Comparison of ENCODE assay signal across 29 cellular contexts in the genomic region with DNA sequence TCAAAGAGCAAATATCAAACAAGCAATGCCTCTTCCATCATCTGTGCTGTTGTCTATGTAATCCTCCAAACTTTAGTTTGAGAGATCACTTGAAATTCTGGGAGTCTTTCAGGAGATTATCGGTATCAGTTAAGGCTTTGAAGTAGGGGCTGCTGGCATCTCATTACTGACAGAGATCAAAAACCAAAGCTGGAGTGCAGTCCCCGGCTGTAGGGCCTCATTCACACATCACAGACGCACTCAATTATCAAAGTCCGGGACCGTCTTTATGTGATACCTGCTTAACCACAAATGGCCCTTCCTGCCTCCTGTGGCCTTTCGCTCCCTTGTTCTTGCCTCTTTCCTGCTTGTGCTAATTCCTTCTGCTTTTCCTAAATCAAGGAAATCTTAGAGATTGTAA.
"Had no signal": no experiment of that assay in that cellular context is flagged by ENCODE, and none has a peak within 500 bp of the region (broad histone marks: within the 10 kb centered on the region; RNA-seq: fewer than 3 reads in every experiment).

No MANE protein-coding gene starts in this region.

- H3K27ac Mint-ChIP-seq: activated CD4-positive, alpha-beta T cell treated with anti-CD3 and anti-CD28 coated beads for 36 hours; activated CD8-positive, alpha-beta memory T cell treated with anti-CD3 and anti-CD28 coated beads, Interleukin-2, amount 10 ng/mL, durations not matched to agents 7 days and 5 days; activated CD8-positive, alpha-beta T cell treated with anti-CD3 and anti-CD28 coated beads, Interleukin-2, amount 10 ng/mL, durations not matched to agents 7 days and 5 days; activated naive CD4-positive, alpha-beta T cell treated with anti-CD3 and anti-CD28 coated beads, Interleukin-2, amount 50 U/mL, for 24 hours; activated naive CD8-positive, alpha-beta T cell treated with anti-CD3 and anti-CD28 coated beads, Interleukin-2, amount 50 U/mL, for 24 hours; activated T-helper 2 cell treated with anti-CD3 and anti-CD28 coated beads, Interferon-gamma antibody, Interleukin-2, Interleukin-4, amounts not matched to agents 10 μg/mL and 5 μg/mL and 100 μg/mL, durations not matched to agents 14 hours and 24 hours and 36 hours; naive thymus-derived CD8-positive, alpha-beta T cell; progenitor cell of endocrine pancreas; stimulated activated effector memory CD8-positive, alpha-beta T cell treated with anti-CD3 and anti-CD28 coated beads, Interleukin-12 subunit alpha, Interleukin-12 subunit beta, amount 100 ng/mL, for 72 hours; stimulated activated naive CD8-positive, alpha-beta T cell treated with anti-CD3 and anti-CD28 coated beads, Interleukin-15, Interleukin-2, amounts not matched to agents 100 ng/mL and 50 ng/mL, for 24 hours; T-cell; T-helper 2 cell treated with Interferon-gamma antibody and Interleukin-4, amounts not matched to agents 5 μg/mL and 100 μg/mL, for 36 hours had no signal

- H3K4me3 Mint-ChIP-seq: activated CD4-positive, alpha-beta T cell treated with anti-CD3 and anti-CD28 coated beads for 36 hours; activated CD8-positive, alpha-beta memory T cell treated with anti-CD3 and anti-CD28 coated beads, Interleukin-2, amount 10 ng/mL, durations not matched to agents 7 days and 5 days; activated CD8-positive, alpha-beta T cell treated with anti-CD3 and anti-CD28 coated beads, Interleukin-2, amount 10 ng/mL, durations not matched to agents 7 days and 5 days; activated naive CD4-positive, alpha-beta T cell treated with anti-CD3 and anti-CD28 coated beads, Interleukin-2, amount 50 U/mL, for 24 hours; activated naive CD8-positive, alpha-beta T cell treated with anti-CD3 and anti-CD28 coated beads, Interleukin-2, amount 50 U/mL, for 24 hours; naive thymus-derived CD8-positive, alpha-beta T cell; stimulated activated effector memory CD8-positive, alpha-beta T cell treated with anti-CD3 and anti-CD28 coated beads, Interleukin-12 subunit alpha, Interleukin-12 subunit beta, amount 100 ng/mL, for 72 hours; stimulated activated naive CD8-positive, alpha-beta T cell treated with anti-CD3 and anti-CD28 coated beads, Interleukin-15, Interleukin-2, amounts not matched to agents 100 ng/mL and 50 ng/mL, for 24 hours; T-cell; T-helper 2 cell treated with Interferon-gamma antibody and Interleukin-4, amounts not matched to agents 5 μg/mL and 100 μg/mL, for 36 hours had no signal

- H3K9me3 ChIP-seq: colonic mucosa, gastrocnemius medialis, neutrophil, ovary, thoracic aorta, upper lobe of left lung, vagina had no signal

- H3K27me3 ChIP-seq: colonic mucosa, gastrocnemius medialis, hepatocyte, ovary, upper lobe of left lung, vagina had no signal

- H3K4me1 Mint-ChIP-seq: activated CD4-positive, alpha-beta T cell treated with anti-CD3 and anti-CD28 coated beads for 36 hours; activated naive CD4-positive, alpha-beta T cell treated with anti-CD3 and anti-CD28 coated beads, Interleukin-2, amount 50 U/mL, for 24 hours; activated naive CD8-positive, alpha-beta T cell treated with anti-CD3 and anti-CD28 coated beads, Interleukin-2, amount 50 U/mL, for 24 hours; stimulated activated effector memory CD8-positive, alpha-beta T cell treated with anti-CD3 and anti-CD28 coated beads, Interleukin-12 subunit alpha, Interleukin-12 subunit beta, amount 100 ng/mL, for 72 hours had no signal

- ATAC-seq: activated CD4-positive, alpha-beta T cell treated with anti-CD3 and anti-CD28 coated beads for 36 hours; activated CD8-positive, alpha-beta memory T cell treated with anti-CD3 and anti-CD28 coated beads, Interleukin-2, amount 10 ng/mL, durations not matched to agents 7 days and 5 days; activated CD8-positive, alpha-beta T cell treated with anti-CD3 and anti-CD28 coated beads, Interleukin-2, amount 10 ng/mL, durations not matched to agents 7 days and 5 days; activated naive CD8-positive, alpha-beta T cell treated with anti-CD3 and anti-CD28 coated beads, Interleukin-2, amount 50 U/mL, for 24 hours; gastrocnemius medialis; left cardiac atrium; left ventricle myocardium superior; naive thymus-derived CD8-positive, alpha-beta T cell; sciatic nerve; stimulated activated effector memory CD8-positive, alpha-beta T cell treated with anti-CD3 and anti-CD28 coated beads, Interleukin-12 subunit alpha, Interleukin-12 subunit beta, amount 100 ng/mL, for 72 hours; T-cell had no signal

- H3K79me2 ChIP-seq: hepatocyte had no signal

- H2AFZ ChIP-seq: hepatocyte had no signal

- H3K4me2 ChIP-seq: hepatocyte had no signal

- DNase-seq: activated CD4-positive, alpha-beta T cell treated with anti-CD3 and anti-CD28 coated beads for 36 hours; activated CD4-positive, CD25-positive, alpha-beta regulatory T cell; activated CD8-positive, alpha-beta memory T cell treated with anti-CD3 and anti-CD28 coated beads, Interleukin-2, amount 10 ng/mL, durations not matched to agents 7 days and 5 days; activated CD8-positive, alpha-beta T cell treated with anti-CD3 and anti-CD28 coated beads, Interleukin-2, amount 10 ng/mL, durations not matched to agents 7 days and 5 days; activated naive CD8-positive, alpha-beta T cell treated with anti-CD3 and anti-CD28 coated beads, Interleukin-2, amount 50 U/mL, for 24 hours; activated T-cell treated with anti-CD3 and anti-CD28 coated beads, Interleukin-2, amount 50 U/mL, for 48 hours; amygdala; colonic mucosa; effector CD8-positive, alpha-beta T cell; gastrocnemius medialis; left cardiac atrium; left ventricle myocardium superior; naive thymus-derived CD8-positive, alpha-beta T cell; ovary; stimulated activated CD4-positive, alpha-beta T cell treated with anti-CD3 and anti-CD28 coated beads, Interleukin-4, amount 100 ng/mL, for 24 hours; T-cell; upper lobe of left lung had no signal

- H3K4me1 ChIP-seq: colonic mucosa, gastrocnemius medialis, upper lobe of left lung, vagina had no signal

- H3K9me3 Mint-ChIP-seq: activated naive CD4-positive, alpha-beta T cell treated with anti-CD3 and anti-CD28 coated beads, Interleukin-2, amount 50 U/mL, for 24 hours; activated T-helper 2 cell treated with anti-CD3 and anti-CD28 coated beads, Interferon-gamma antibody, Interleukin-2, Interleukin-4, amounts not matched to agents 10 μg/mL and 5 μg/mL and 100 μg/mL, durations not matched to agents 14 hours and 24 hours and 36 hours; stimulated activated naive CD8-positive, alpha-beta T cell treated with anti-CD3 and anti-CD28 coated beads, Interleukin-15, Interleukin-2, amounts not matched to agents 100 ng/mL and 50 ng/mL, for 24 hours; T-helper 2 cell treated with Interferon-gamma antibody and Interleukin-4, amounts not matched to agents 5 μg/mL and 100 μg/mL, for 36 hours had no signal

- H3K27ac ChIP-seq: colonic mucosa, gastrocnemius medialis, hepatocyte, neutrophil, ovary, skin epidermis, thoracic aorta, upper lobe of left lung, vagina had no signal

- H3K27me3 Mint-ChIP-seq: activated CD8-positive, alpha-beta memory T cell treated with anti-CD3 and anti-CD28 coated beads, Interleukin-2, amount 10 ng/mL, durations not matched to agents 7 days and 5 days; progenitor cell of endocrine pancreas had no signal

- H3K36me3 Mint-ChIP-seq: activated CD8-positive, alpha-beta memory T cell treated with anti-CD3 and anti-CD28 coated beads, Interleukin-2, amount 10 ng/mL, durations not matched to agents 7 days and 5 days; naive thymus-derived CD8-positive, alpha-beta T cell; stimulated activated effector memory CD8-positive, alpha-beta T cell treated with anti-CD3 and anti-CD28 coated beads, Interleukin-12 subunit alpha, Interleukin-12 subunit beta, amount 100 ng/mL, for 72 hours; T-cell had no signal

- H3K4me3 ChIP-seq: colonic mucosa, gastrocnemius medialis, hepatocyte, ovary, skin epidermis, thoracic aorta, upper lobe of left lung, vagina had no signal

- H3K36me3 ChIP-seq: colonic mucosa, gastrocnemius medialis, neutrophil, ovary, thoracic aorta, upper lobe of left lung, vagina had no signal
